8 cellular contexts compared by ENCODE assay signal in genomic region chr19:46753420-46754155, GRCh38. TPM values are rescaled to one million over a fixed set of nuclear protein-coding genes. Genes with fewer than 3 reads are reported as not detected.
A peak's percentile ranks its signal among the peaks of the same experiment; 100 is the strongest.
DNase-seq lines count a peak whose midpoint lies in the region; ATAC-seq and TF ChIP-seq lines count a peak whose summit lies in the region.

No MANE protein-coding gene starts in this region.

- no peak for DNase-seq in AG10803 (ENCODE audit: low read depth)
- peak; percentile 59 for DNase-seq in GM23248
- peak; percentile 63 for DNase-seq in NCI-H82 treated with DMSO at 0.1 percent for 48 hours (lab: John Stamatoyannopoulos, UW; ENCODE audit: unreplicated experiment)
- DNase-seq in activated CD8-positive, alpha-beta memory T cell treated with anti-CD3 and anti-CD28 coated beads for 1 hour (ENCODE audit: extremely low read depth in 1 of 2, low read depth in 1 of 2): peak; percentile 31 to 42
- DNase-seq in esophagus muscularis mucosa (ENCODE audit: extremely low spot score): no peak
- peak in 1 of 2 donors; percentile 40 for DNase-seq in psoas muscle

- TF ChIP-seq CTCF in AG10803 (conservative IDR thresholded peaks at IDR 0.05; ENCODE audit: low read length) (peak; percentile 48), esophagus muscularis mucosa (IDR thresholded peaks at IDR 0.05) (peak in 2 of 3 experiments; percentile 37 to 43), psoas muscle (IDR thresholded peaks at IDR 0.05) (peak; percentile 39)

- TF ChIP-seq POLR2A in esophagus muscularis mucosa (IDR thresholded peaks at IDR 0.05; ENCODE audit: low read depth): no peak

- intact Hi-C loops in esophagus muscularis mucosa (cut with DNase I): loop anchor here (10.0 kb wide), 1 partner anchor 241 kb away; no protein-coding TSS in a partner anchor
- intact Hi-C loops in psoas muscle (cut with DNase I): loop anchor here in 1 of 2 donors (10.0 kb wide), 1 partner anchor 241 kb away; no protein-coding TSS in a partner anchor

- no peak overlapping the region for H3K4me2 ChIP-seq in GM23248 (ENCODE audit: unreplicated experiment)

- in situ Hi-C loops in GM23248 (cut with MboI): loop anchor here (10.0 kb wide), 1 partner anchor 241 kb away; no protein-coding TSS in a partner anchor

- peaks cover 4% of the 10 kb centered on the region; the same call in 1 of the 2 replicates for H3K4me1 ChIP-seq in GM23248 (ENCODE audit: insufficient read depth)
- H3K4me1 ChIP-seq in esophagus muscularis mucosa: peaks cover 0 to 42% (median 30%) of the 10 kb centered on the region in 4 donors
- H3K4me1 ChIP-seq in psoas muscle: no peaks in the 10 kb centered on the region

- ATAC-seq in psoas muscle (peak in 2 of 4 donors; percentile 35 to 49), GM21737 (IDR thresholded peaks at IDR 0.05; ENCODE audit: unreplicated experiment) (no peak), HG03469 (IDR thresholded peaks at IDR 0.05; ENCODE audit: unreplicated experiment) (no peak)

- no peaks in the 10 kb centered on the region for H3K79me2 ChIP-seq in GM23248 (ENCODE audit: insufficient read depth)

- 12% methylated on average over 4 of the region's 4 CpGs for WGBS in GM23248 (ENCODE audit: low coverage in 1 of 2, low lambda C conversion rate in 2 of 2, missing lambda C conversion rate in 2 of 2), 2 experiments
- WGBS in esophagus muscularis mucosa: 29% methylated on average over 4 of the region's 4 CpGs
- WGBS in psoas muscle, 3 donors: 29 to 40% (median 35%) methylated on average over 4 of the region's 4 CpGs

- no peak for TF ChIP-seq EP300 in esophagus muscularis mucosa (IDR thresholded peaks at IDR 0.05)

- H3K9me3 ChIP-seq in GM23248 (ENCODE audit: low read depth): no peaks in the 10 kb centered on the region
- no peaks in the 10 kb centered on the region for H3K9me3 ChIP-seq in esophagus muscularis mucosa
- no peaks in the 10 kb centered on the region for H3K9me3 ChIP-seq in psoas muscle

- H3K27ac ChIP-seq in GM23248 (no peak overlapping the region), esophagus muscularis mucosa (replicated peaks in 1 of 4) (peak overlapping the region in 1 of 4 donors; percentile 81), psoas muscle (no peak overlapping the region)

- H3K36me3 ChIP-seq in GM23248 (ENCODE audit: low read depth) (peaks cover 6% of the 10 kb centered on the region; the same call in 1 of the 2 replicates), esophagus muscularis mucosa (peaks cover 0 to 64% (median 46%) of the 10 kb centered on the region in 4 donors), psoas muscle (ENCODE audit: insufficient read depth in 1 of 2, low read depth in 1 of 2) (peaks cover 3 to 66% of the 10 kb centered on the region in 2 donors)

- H3K9ac ChIP-seq in GM23248: no peak overlapping the region

- H3K9me2 ChIP-seq in GM23248 (ENCODE audit: insufficient read depth): no peaks in the 10 kb centered on the region

- H3K27me3 ChIP-seq in GM23248 (replicated peaks; ENCODE audit: insufficient read depth): no peaks in the 10 kb centered on the region
- no peaks in the 10 kb centered on the region for H3K27me3 ChIP-seq in esophagus muscularis mucosa
- no peaks in the 10 kb centered on the region for H3K27me3 ChIP-seq in psoas muscle (ENCODE audit: insufficient read depth in 3 of 3, low read length in 2 of 3)

- H3K4me3 ChIP-seq in AG10803 (ENCODE audit: low read length) (no peak overlapping the region), GM23248 (no peak overlapping the region), esophagus muscularis mucosa (no peak overlapping the region), psoas muscle (no peak overlapping the region)

- no peak overlapping the region for H2AFZ ChIP-seq in GM23248

- H4K20me1 ChIP-seq in GM23248 (ENCODE audit: insufficient read depth): no peaks in the 10 kb centered on the region

- peaks cover 2% of the 10 kb centered on the region; the same call in 1 of the 2 replicates for H3F3A ChIP-seq in GM23248 (ENCODE audit: insufficient read depth)

RNA-seq across cellular contexts. Expression of gene STRN4, which starts 7.3 kb away (rescaled TPM):
- 75.7 and 114 TPM in 2 replicates for total RNA-seq in GM23248 (2014; rRNA removed; shearing (Covaris generic))
- polyA plus RNA-seq in GM23248 (2016; fragmentation: Nextera tagmentation; extraction: Ambion mirVana) (44.4 and 45.9 TPM in 2 replicates), psoas muscle (10 to 100 TPM; 45.2 to 53.9 (median 46.2) TPM)
- total RNA-seq in esophagus muscularis mucosa (100 to 1,000 TPM in 2 of 4 donors, 10 to 100 TPM in 2; 85.2 to 119 (median 101) TPM), psoas muscle (10 to 100 TPM; 28.6 to 72.3 (median 40.6) TPM)

RNA-seq across cellular contexts. Expression of gene FKRP, which starts 7.7 kb away (rescaled TPM):
- 32.1 and 41.5 TPM in 2 replicates for total RNA-seq in GM23248 (2014; rRNA removed; shearing (Covaris generic))
- polyA plus RNA-seq in GM23248 (2016; fragmentation: Nextera tagmentation; extraction: Ambion mirVana): 12.4 and 15.0 TPM in 2 replicates
- 10 to 100 TPM; 22.4 to 30.3 (median 26.5) TPM for total RNA-seq in esophagus muscularis mucosa
- total RNA-seq in psoas muscle: 10 to 100 TPM; 14.4 to 24.5 (median 20.3) TPM
- 10 to 100 TPM; 11.6 to 15.0 (median 13.1) TPM for polyA plus RNA-seq in psoas muscle

RNA-seq across cellular contexts. Expression of gene SLC1A5, which starts 34.8 kb away (rescaled TPM):
- total RNA-seq in GM23248 (2014; rRNA removed; shearing (Covaris generic)): 426 and 456 TPM in 2 replicates
- polyA plus RNA-seq in GM23248 (2016; fragmentation: Nextera tagmentation; extraction: Ambion mirVana) (367 and 393 TPM in 2 replicates), psoas muscle (10 to 100 TPM in 1 of 3 donors, 1 to 10 TPM in 2; 3.2 to 10.3 (median 3.4) TPM)
- total RNA-seq in esophagus muscularis mucosa (10 to 100 TPM; 42.8 to 93.6 (median 66.7) TPM), psoas muscle (10 to 100 TPM in 1 of 4 donors, 1 to 10 TPM in 3; 5.4 to 12.6 (median 8.2) TPM)

RNA-seq across cellular contexts. Expression of gene PRKD2, which starts 36.7 kb away (rescaled TPM):
- total RNA-seq in GM23248 (2014; rRNA removed; shearing (Covaris generic)): 11.9 and 16.4 TPM in 2 replicates
- polyA plus RNA-seq in GM23248 (2016; fragmentation: Nextera tagmentation; extraction: Ambion mirVana): 12.3 and 14.2 TPM in 2 replicates
- 10 to 100 TPM; 12.8 to 33.3 (median 22.4) TPM for total RNA-seq in esophagus muscularis mucosa
- total RNA-seq in psoas muscle: 1 to 10 TPM; 6.3 to 9.1 (median 8.1) TPM
- polyA plus RNA-seq in psoas muscle: 1 to 10 TPM; 4.0 to 6.9 (median 4.8) TPM

Comparison
In these comparisons a context has a peak if more than half of its experiments do, and no peak if none do; other contexts are left out.
1. DNase-seq: peak in GM23248 (single experiment), NCI-H82 treated with DMSO at 0.1 percent for 48 hours (single experiment) and activated CD8-positive, alpha-beta memory T cell treated with anti-CD3 and anti-CD28 coated beads for 1 hour (2 of 2); none in AG10803 (single experiment) and esophagus muscularis mucosa (single experiment).
2. Peak in every context shown above with its lines, with median percentiles within 50 percentile points of each other: CTCF ChIP-seq.